7 cellular contexts compared by ENCODE assay signal in genomic region chr1:204729516-204729915, GRCh38. TPM values are rescaled to one million over a fixed set of nuclear protein-coding genes. Genes with fewer than 3 reads are reported as not detected.
"Had no signal": no experiment of that assay in that cellular context is flagged by ENCODE, and none has a peak within 500 bp of the region (broad histone marks: within the 10 kb centered on the region; RNA-seq: fewer than 3 reads in every experiment).

No MANE protein-coding gene starts in this region.

- H3K4me3 Mint-ChIP-seq: GM23338, H9, HFFc6, IgD-negative memory B cell had no signal

- ATAC-seq: GM23338, HepG2 had no signal

- H3K9me3 Mint-ChIP-seq: GM23338, H9, HFFc6 had no signal

- DNase-seq: H9, HCEC 1CT, HFFc6 had no signal

- H3K4me3 ChIP-seq: GM23338 had no signal

- H3K27ac ChIP-seq: HL-60 had no signal

- H3K27ac Mint-ChIP-seq: GM23338, H9, HFFc6, IgD-negative memory B cell had no signal

- H3K36me3 Mint-ChIP-seq: IgD-negative memory B cell had no signal

- H3K4me1 Mint-ChIP-seq: IgD-negative memory B cell had no signal

RNA-seq across cellular contexts. Expression of gene LRRN2, which starts 44.0 kb away (rescaled TPM):
- total RNA-seq: HepG2, HFFc6 had no signal
